ENCODE assay signal across 8 cellular contexts in genomic region chr2:28683100-28683706, GRCh38.
A peak's percentile ranks its signal among the peaks of the same experiment; 100 is the strongest.
DNase-seq lines count a peak whose midpoint lies in the region; ATAC-seq and TF ChIP-seq lines count a peak whose summit lies in the region.

No MANE protein-coding gene starts in this region.

- H3K27me3 ChIP-seq in mammary epithelial cell (ENCODE audit: insufficient read depth, low read length) = no peaks in the 10 kb centered on the region
- no peaks in the 10 kb centered on the region for H3K27me3 ChIP-seq in liver (ENCODE audit: control insufficient read depth in 4 of 4, insufficient read depth in 4 of 4, low read length in 3 of 4)

- H3K9me3 ChIP-seq in mammary epithelial cell (replicated peaks; ENCODE audit: insufficient read depth, low read length) (no peaks in the 10 kb centered on the region), liver (ENCODE audit: control insufficient read depth in 4 of 4, low read length in 3 of 4) (no peaks in the 10 kb centered on the region)

- peak overlapping the region; percentile 66 for H2AFZ ChIP-seq in mammary epithelial cell (ENCODE audit: low read depth, low read length)

- H4K20me1 ChIP-seq in mammary epithelial cell (ENCODE audit: insufficient read depth, low read length) = no peaks in the 10 kb centered on the region

- H3K36me3 Mint-ChIP-seq in activated T-cell treated with anti-CD3 and anti-CD28 coated beads, Interleukin-2, amount 50 U/mL, for 4 hours (ENCODE audit: insufficient read depth) = no peaks in the 10 kb centered on the region

- no peaks in the 10 kb centered on the region for H3K27me3 Mint-ChIP-seq in activated T-cell treated with anti-CD3 and anti-CD28 coated beads, Interleukin-2, amount 50 U/mL, for 4 hours (ENCODE audit: low read depth)

- H3K4me1 ChIP-seq in mammary epithelial cell (ENCODE audit: insufficient read depth, low read length) = peaks cover 31% of the 10 kb centered on the region
- peaks cover 0 to 8% (median 5%) of the 10 kb centered on the region in 4 donors for H3K4me1 ChIP-seq in liver (ENCODE audit: control insufficient read depth in 4 of 4, insufficient read depth in 4 of 4, low read length in 3 of 4)

- DNase-seq in AG20443 (ENCODE audit: low spot score) = peak; percentile 81
- peak; percentile 96 for DNase-seq in NCI-H146 (lab: John Stamatoyannopoulos, UW)
- peak; percentile 68 for DNase-seq in mammary epithelial cell
- DNase-seq in activated T-cell treated with anti-CD3 and anti-CD28 coated beads, Interleukin-2, amount 50 U/mL, for 4 hours = no peak
- no peak for DNase-seq in GM10266 (ENCODE audit: extremely low spot score)

- peaks cover 41% of the 10 kb centered on the region for H3K4me1 Mint-ChIP-seq in activated T-cell treated with anti-CD3 and anti-CD28 coated beads, Interleukin-2, amount 50 U/mL, for 4 hours (ENCODE audit: low read depth)

- TF ChIP-seq RAD21 in liver (IDR thresholded peaks at IDR 0.05) = peak in 1 of 2 donors; percentile 41

- intact Hi-C loops in mammary epithelial cell (cut with micrococcal nuclease) = no loop called here

- CTCF ChIA-PET in mammary epithelial cell (lab: Charles Lee; ENCODE audit: low non-redundant PET) = no interaction called here

- in situ Hi-C loops in mammary epithelial cell (cut with MboI; ENCODE audit: low sequenced_read_pairs in 2 of 2) = no loop called here

- H3K4me3 ChIP-seq in mammary epithelial cell (replicated peaks in 1 of 3; ENCODE audit: insufficient read depth in 1 of 3, low read depth in 2 of 3, low read length in 3 of 3) (no peak overlapping the region), liver (ENCODE audit: low read depth in 1 of 3, low read length in 3 of 3) (no peak overlapping the region)

- H3K9ac ChIP-seq in mammary epithelial cell (ENCODE audit: insufficient read depth, low read length) = no peak overlapping the region
- no peak overlapping the region for H3K9ac ChIP-seq in liver (ENCODE audit: low read depth in 1 of 2, low read length in 2 of 2)

- H3K36me3 ChIP-seq in mammary epithelial cell (ENCODE audit: insufficient read depth, low read length) (no peaks in the 10 kb centered on the region), liver (ENCODE audit: control insufficient read depth in 4 of 4, insufficient read depth in 3 of 4, low read depth in 1 of 4, low read length in 3 of 4) (no peaks in the 10 kb centered on the region)

- H3K9me3 Mint-ChIP-seq in activated T-cell treated with anti-CD3 and anti-CD28 coated beads, Interleukin-2, amount 50 U/mL, for 4 hours = no peaks in the 10 kb centered on the region

- BruUV-seq in mammary epithelial cell (replicated peaks; lab: Mats Ljungman, UMichigan) = no TSS peak

- no peaks in the 10 kb centered on the region for H3K79me2 ChIP-seq in mammary epithelial cell (ENCODE audit: insufficient read depth, low read length)

- dilution Hi-C loops in mammary epithelial cell (cut with HindIII; ENCODE audit: low sequenced_read_pairs) = no loop called here

- TF ChIP-seq CTCF in mammary epithelial cell (conservative IDR thresholded peaks at IDR 0.05 in 1 of 2, IDR thresholded peaks at IDR 0.05 in 1 of 2; ENCODE audit: extremely low read depth in 1 of 2, insufficient read depth in 1 of 2, low read depth in 1 of 2, low read length in 2 of 2) (no peak), liver (IDR thresholded peaks at IDR 0.05; ENCODE audit: low read depth, low read length, missing input control) (no peak), GM10266 (IDR thresholded peaks at IDR 0.05; ENCODE audit: control insufficient read depth, insufficient read depth, low read depth, missing control alignments) (no peak)

- H3K27ac ChIP-seq in mammary epithelial cell (ENCODE audit: insufficient read depth, low read depth, low read length) = no peak overlapping the region
- H3K27ac ChIP-seq in liver (ENCODE audit: low read depth in 1 of 2, low read length in 2 of 2) = no peak overlapping the region

- ATAC-seq in GM18867 (IDR thresholded peaks at IDR 0.05; ENCODE audit: unreplicated experiment) (no peak), GM19023 (IDR thresholded peaks at IDR 0.05; ENCODE audit: unreplicated experiment) (no peak)
- ATAC-seq in activated T-cell treated with anti-CD3 and anti-CD28 coated beads, Interleukin-2, amount 50 U/mL, for 4 hours = no peak

- whole genome bisulfite sequencing in mammary epithelial cell (ENCODE audit: low coverage, missing lambda C conversion rate) = 29% methylated on average over 13 of the region's 14 CpGs
- WGBS in liver = 47% methylated on average over 14 of the region's 14 CpGs

- H3K4me2 ChIP-seq in mammary epithelial cell (ENCODE audit: insufficient read depth, low read depth, low read length) = peak overlapping the region; percentile 58

- H3K4me3 Mint-ChIP-seq in activated T-cell treated with anti-CD3 and anti-CD28 coated beads, Interleukin-2, amount 50 U/mL, for 4 hours = no peak overlapping the region

TF ChIP-seq in liver, 16 proteins besides CTCF, POLR2A, EP300 and RAD21:
- no peak for TF ChIP-seq ATF3 (IDR thresholded peaks at IDR 0.05)
- peak; percentile 46 for TF ChIP-seq SP1 (IDR thresholded peaks at IDR 0.05)
- TF ChIP-seq NR2F2 (IDR thresholded peaks at IDR 0.05) = peak; percentile 74
- peak; percentile 25 to 62 for TF ChIP-seq RXRA (IDR thresholded peaks at IDR 0.05)
- TF ChIP-seq, protein P1, sequence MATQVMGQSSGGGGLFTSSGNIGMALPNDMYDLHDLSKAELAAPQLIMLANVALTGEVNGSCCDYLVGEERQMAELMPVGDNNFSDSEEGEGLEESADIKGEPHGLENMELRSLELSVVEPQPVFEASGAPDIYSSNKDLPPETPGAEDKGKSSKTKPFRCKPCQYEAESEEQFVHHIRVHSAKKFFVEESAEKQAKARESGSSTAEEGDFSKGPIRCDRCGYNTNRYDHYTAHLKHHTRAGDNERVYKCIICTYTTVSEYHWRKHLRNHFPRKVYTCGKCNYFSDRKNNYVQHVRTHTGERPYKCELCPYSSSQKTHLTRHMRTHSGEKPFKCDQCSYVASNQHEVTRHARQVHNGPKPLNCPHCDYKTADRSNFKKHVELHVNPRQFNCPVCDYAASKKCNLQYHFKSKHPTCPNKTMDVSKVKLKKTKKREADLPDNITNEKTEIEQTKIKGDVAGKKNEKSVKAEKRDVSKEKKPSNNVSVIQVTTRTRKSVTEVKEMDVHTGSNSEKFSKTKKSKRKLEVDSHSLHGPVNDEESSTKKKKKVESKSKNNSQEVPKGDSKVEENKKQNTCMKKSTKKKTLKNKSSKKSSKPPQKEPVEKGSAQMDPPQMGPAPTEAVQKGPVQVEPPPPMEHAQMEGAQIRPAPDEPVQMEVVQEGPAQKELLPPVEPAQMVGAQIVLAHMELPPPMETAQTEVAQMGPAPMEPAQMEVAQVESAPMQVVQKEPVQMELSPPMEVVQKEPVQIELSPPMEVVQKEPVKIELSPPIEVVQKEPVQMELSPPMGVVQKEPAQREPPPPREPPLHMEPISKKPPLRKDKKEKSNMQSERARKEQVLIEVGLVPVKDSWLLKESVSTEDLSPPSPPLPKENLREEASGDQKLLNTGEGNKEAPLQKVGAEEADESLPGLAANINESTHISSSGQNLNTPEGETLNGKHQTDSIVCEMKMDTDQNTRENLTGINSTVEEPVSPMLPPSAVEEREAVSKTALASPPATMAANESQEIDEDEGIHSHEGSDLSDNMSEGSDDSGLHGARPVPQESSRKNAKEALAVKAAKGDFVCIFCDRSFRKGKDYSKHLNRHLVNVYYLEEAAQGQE (IDR thresholded peaks at IDR 0.05) = no peak

Comparison
In these comparisons a context has a peak if more than half of its experiments do, and no peak if none do; other contexts are left out.
1. DNase-seq: peak in AG20443 (single experiment), NCI-H146 (single experiment) and mammary epithelial cell (single experiment); none in activated T-cell treated with anti-CD3 and anti-CD28 coated beads, Interleukin-2, amount 50 U/mL, for 4 hours (single experiment) and GM10266 (single experiment).